8 cellular contexts compared by ENCODE assay signal in the genomic region with DNA sequence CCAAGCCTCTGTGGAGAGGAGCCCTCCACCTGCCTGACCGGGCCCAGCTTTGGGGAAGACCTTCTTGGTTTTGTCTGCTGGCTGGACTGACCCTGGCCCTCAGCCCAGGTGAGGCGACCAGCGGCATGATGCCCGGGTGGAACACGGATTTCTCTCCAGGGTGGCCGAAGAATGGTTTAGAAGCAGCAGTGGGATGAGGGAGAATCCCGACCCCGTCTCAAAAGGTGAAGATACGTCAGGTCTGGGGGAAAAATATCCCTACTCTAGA. TPM values are rescaled to one million over a fixed set of nuclear protein-coding genes. Genes with fewer than 3 reads are reported as not detected.
DNase-seq lines count a peak whose midpoint lies in the region; ATAC-seq and TF ChIP-seq lines count a peak whose summit lies in the region.

No MANE protein-coding gene starts in this region.

- in situ Hi-C loops in mammary epithelial cell (cut with MboI; ENCODE audit: low sequenced_read_pairs in 2 of 2), result no loop called here

- H3K27ac ChIP-seq in ACC112 (ENCODE audit: low read depth, low read length) (peak overlapping the region; percentile 85; the same call in 1 of the 2 replicates), mammary epithelial cell (ENCODE audit: insufficient read depth, low read depth, low read length) (peak overlapping the region; percentile 58), mucosa of rectum (ENCODE audit: low read depth in 2 of 2, low read length in 2 of 2) (peak overlapping the region; percentile 88 to 91)

- BruUV-seq in mammary epithelial cell (replicated peaks; lab: Mats Ljungman, UMichigan), result no TSS peak

- no peaks in the 10 kb centered on the region for H3K9me3 ChIP-seq in mammary epithelial cell (replicated peaks; ENCODE audit: insufficient read depth, low read length)
- no peaks in the 10 kb centered on the region for H3K9me3 ChIP-seq in mucosa of rectum (ENCODE audit: control insufficient read depth in 2 of 2, low read length in 2 of 2)

- peak overlapping the region; percentile 98 for H3K4me2 ChIP-seq in mammary epithelial cell (ENCODE audit: insufficient read depth, low read depth, low read length)

- H3K9ac ChIP-seq in mammary epithelial cell (ENCODE audit: insufficient read depth, low read length) (peak overlapping the region; percentile 61), mucosa of rectum (ENCODE audit: low read depth in 1 of 2, low read length in 2 of 2) (peak overlapping the region; percentile 85 to 94)

- H3K36me3 ChIP-seq in ACC112 (ENCODE audit: insufficient read depth, low read length) (peaks cover 6% of the 10 kb centered on the region; the same call in 1 of the 2 replicates), mammary epithelial cell (ENCODE audit: insufficient read depth, low read length) (no peaks in the 10 kb centered on the region), mucosa of rectum (ENCODE audit: control insufficient read depth in 2 of 2, insufficient read depth in 2 of 2, low read length in 2 of 2) (no peaks in the 10 kb centered on the region)

- no peaks in the 10 kb centered on the region for H4K20me1 ChIP-seq in mammary epithelial cell (ENCODE audit: insufficient read depth, low read length)

- WGBS in mammary epithelial cell (ENCODE audit: low coverage, missing lambda C conversion rate), result 11% methylated on average over 9 of the region's 9 CpGs

- dilution Hi-C loops in mammary epithelial cell (cut with HindIII; ENCODE audit: low sequenced_read_pairs), result no loop called here

- H2AFZ ChIP-seq in ACC112 (ENCODE audit: low read length, unreplicated experiment) (peak overlapping the region; percentile 99), mammary epithelial cell (ENCODE audit: low read depth, low read length) (peak overlapping the region; percentile 98)

- peak overlapping the region; percentile 99 for H3K4me3 ChIP-seq in ACC112 (ENCODE audit: low read depth, low read length)
- peak overlapping the region; percentile 84 to 97 (median 96) for H3K4me3 ChIP-seq in mammary epithelial cell (replicated peaks in 1 of 3; ENCODE audit: insufficient read depth in 1 of 3, low read depth in 2 of 3, low read length in 3 of 3)
- H3K4me3 ChIP-seq in mucosa of rectum (ENCODE audit: low read length in 2 of 2), result peak overlapping the region; percentile 84 to 86

- TF ChIP-seq CTCF in mammary epithelial cell (conservative IDR thresholded peaks at IDR 0.05 in 1 of 2, IDR thresholded peaks at IDR 0.05 in 1 of 2; ENCODE audit: extremely low read depth in 1 of 2, insufficient read depth in 1 of 2, low read depth in 1 of 2, low read length in 2 of 2), result no peak

- intact Hi-C loops in mammary epithelial cell (cut with micrococcal nuclease), result no loop called here

- POLR2A ChIA-PET in HEK293T (lab: Yijun Ruan, JAX), result interaction anchor here (1.1 kb wide), 1 partner anchor 19 kb away, joined by 4 read pairs; no protein-coding TSS in a partner anchor

- ATAC-seq in HG03280 (IDR thresholded peaks at IDR 0.05; ENCODE audit: unreplicated experiment) (peak; percentile 2), GM21529 (IDR thresholded peaks at IDR 0.05; ENCODE audit: unreplicated experiment) (no peak)

- peaks cover 17% of the 10 kb centered on the region for H3K79me2 ChIP-seq in ACC112 (ENCODE audit: control insufficient read depth, insufficient read depth, low read length, unreplicated experiment)
- peaks cover 16% of the 10 kb centered on the region for H3K79me2 ChIP-seq in mammary epithelial cell (ENCODE audit: insufficient read depth, low read length)

- no peak for DNase-seq in mammary epithelial cell
- DNase-seq in DMS79 (lab: John Stamatoyannopoulos, UW), result no peak
- DNase-seq in HEK293T (ENCODE audit: extremely low spot score), result no peak
- DNase-seq in NK-92 treated with Interleukin-12 subunit alpha and Interleukin-12 subunit beta, amount 100 ng/mL, for 24 hours (lab: John Stamatoyannopoulos, UW), result no peak

- no peaks in the 10 kb centered on the region for H3K27me3 ChIP-seq in ACC112 (ENCODE audit: insufficient read depth, low read length)
- no peaks in the 10 kb centered on the region for H3K27me3 ChIP-seq in mammary epithelial cell (ENCODE audit: insufficient read depth, low read length)
- H3K27me3 ChIP-seq in mucosa of rectum (ENCODE audit: control insufficient read depth in 2 of 2, insufficient read depth in 2 of 2, low read length in 2 of 2), result no peaks in the 10 kb centered on the region

- CTCF ChIA-PET in mammary epithelial cell (lab: Charles Lee; ENCODE audit: low non-redundant PET), result no interaction called here
- CTCF ChIA-PET in HEK293T (lab: Yijun Ruan, JAX), result no interaction called here

- H3K4me1 ChIP-seq in ACC112 (ENCODE audit: control insufficient read depth, insufficient read depth, low read length, unreplicated experiment) (peaks cover 14% of the 10 kb centered on the region), mammary epithelial cell (ENCODE audit: insufficient read depth, low read length) (peaks cover 19% of the 10 kb centered on the region), mucosa of rectum (ENCODE audit: control insufficient read depth in 2 of 2, insufficient read depth in 2 of 2, low read length in 2 of 2) (peaks cover 13 to 14% of the 10 kb centered on the region in 2 donors)

TF ChIP-seq in HEK293T, 16 proteins besides CTCF, POLR2A, EP300 and RAD21:
- no peak for TF ChIP-seq ELF4 (IDR thresholded peaks at IDR 0.05)
- TF ChIP-seq CTBP1 (IDR thresholded peaks at IDR 0.05; ENCODE audit: borderline replicate concordance), result no peak
- TF ChIP-seq SUZ12 (IDR thresholded peaks at IDR 0.05), result no peak
- TF ChIP-seq HDGF (IDR thresholded peaks at IDR 0.05; ENCODE audit: borderline replicate concordance), result no peak

RNA-seq across cellular contexts. Expression of a gene that starts 15.7 kb away (rescaled TPM):
- 1 to 10 TPM; 1.9 to 2.2 TPM for total RNA-seq in mammary epithelial cell
- 1.2 TPM for polyA plus RNA-seq in mammary epithelial cell
- polyA minus RNA-seq in mammary epithelial cell, result 0.41 TPM

RNA-seq across cellular contexts. Expression of a gene that starts 21.1 kb away (rescaled TPM):
- 100 to 1,000 TPM; 116 to 125 TPM for total RNA-seq in mammary epithelial cell
- polyA plus RNA-seq in mammary epithelial cell, result 124 TPM
- polyA minus RNA-seq in mammary epithelial cell, result 153 TPM

RNA-seq across cellular contexts. Expression of a gene that starts 48.5 kb away (rescaled TPM):
- total RNA-seq in mammary epithelial cell, result 10 to 100 TPM; 61.3 to 91.4 TPM
- polyA plus RNA-seq in mammary epithelial cell, result 23.1 TPM
- 12.0 TPM for polyA minus RNA-seq in mammary epithelial cell
